Comparison of ENCODE assay signal across 24 cellular contexts in genomic region chr18:6242004-6242403, GRCh38.
A peak's percentile ranks its signal among the peaks of the same experiment; 100 is the strongest.
DNase-seq lines count a peak whose midpoint lies in the region; ATAC-seq, FAIRE-seq and TF ChIP-seq lines count a peak whose summit lies in the region.
"Had no signal": no experiment of that assay in that cellular context is flagged by ENCODE, and none has a peak within 500 bp of the region (broad histone marks: within the 10 kb centered on the region; RNA-seq: fewer than 3 reads in every experiment).

No MANE protein-coding gene starts in this region.

- no peaks in the 10 kb centered on the region for H3K79me2 ChIP-seq in GM23338 (replicated peaks; ENCODE audit: insufficient read depth)
- no peaks in the 10 kb centered on the region for H3K79me2 ChIP-seq in Karpas-422 (ENCODE audit: low read length)
- H3K79me2 ChIP-seq in H1 (ENCODE audit: control insufficient read depth in 1 of 2, insufficient read depth in 2 of 2, low read length in 2 of 2): no peaks in the 10 kb centered on the region

- H3K27ac ChIP-seq in GM23338 (ENCODE audit: low read depth): no peak overlapping the region
- no peak overlapping the region for H3K27ac ChIP-seq in Karpas-422 (ENCODE audit: low read length)
- H3K27ac ChIP-seq in H1 (ENCODE audit: low read depth, low read length): no peak overlapping the region
- H3K27ac ChIP-seq: A549; BLaER1 treated with 17β-estradiol and CSF1 and Interleukin-3, amounts not matched to agents 10 nM and 100 nM had no signal

- H3K4me2 ChIP-seq in GM23338: no peak overlapping the region
- H3K4me2 ChIP-seq in Karpas-422 (ENCODE audit: low read depth, low read length, poor library complexity, severe bottlenecking): no peak overlapping the region
- H3K4me2 ChIP-seq in H1 (ENCODE audit: insufficient read depth in 1 of 2, low read depth in 2 of 2, low read length in 2 of 2): no peak overlapping the region
- H3K4me2 ChIP-seq: A549; BLaER1 treated with 17β-estradiol and CSF1 and Interleukin-3, amounts not matched to agents 10 nM and 100 nM had no signal

- WGBS in H1 (ENCODE audit: extremely low coverage in 1 of 2, insufficient coverage in 1 of 2, insufficient read length in 1 of 2, insufficient replicate concordance in 2 of 2, low coverage in 1 of 2, low lambda C conversion rate in 2 of 2, missing lambda C conversion rate in 1 of 2), 2 experiments: 87% methylated on average over 11 of the region's 11 CpGs; no CpG with 5 or more reads in 1 of the 2 experiments

- H2AK5ac ChIP-seq in H1 (ENCODE audit: low read depth, low read length): no peak overlapping the region

- no peak for TF ChIP-seq RAD21 in H1 (IDR thresholded peaks at IDR 0.05 in 1 of 2, conservative IDR thresholded peaks at IDR 0.05 in 1 of 2; ENCODE audit: low read depth in 2 of 2, low read length in 2 of 2)

- H2AFZ ChIP-seq in GM23338 (peak overlapping the region; percentile 38; the same call in 1 of the 2 replicates), Karpas-422 (ENCODE audit: low read length) (no peak overlapping the region), H1 (ENCODE audit: low read length) (no peak overlapping the region)

- no peak overlapping the region for H3K23ac ChIP-seq in H1 (ENCODE audit: insufficient read length)

- no peak overlapping the region for H3K14ac ChIP-seq in H1 (ENCODE audit: insufficient read length)

- H4K91ac ChIP-seq in H1 (replicated peaks; ENCODE audit: insufficient read length, low read length): no peak overlapping the region

- no peak overlapping the region for H2BK120ac ChIP-seq in H1 (replicated peaks; ENCODE audit: low read depth, low read length)

- peaks cover 9% of the 10 kb centered on the region; the same call in 2 of the 3 replicates for H3K4me1 Mint-ChIP-seq in GM23338
- H3K4me1 Mint-ChIP-seq: CD14-positive monocyte; CD8-positive, alpha-beta memory T cell had no signal

- H3K4me1 ChIP-seq in GM23338 (ENCODE audit: insufficient read depth) (peaks cover 4% of the 10 kb centered on the region; the same call in 1 of the 2 replicates), Karpas-422 (ENCODE audit: low read length) (no peaks in the 10 kb centered on the region), H1 (replicated peaks in 1 of 4; ENCODE audit: control insufficient read depth in 3 of 4, insufficient read depth in 4 of 4, low read length in 3 of 4) (peaks cover 0 to 4% (median 0%) of the 10 kb centered on the region in 4 experiments; a peak in 1 of 7 replicates)
- H3K4me1 ChIP-seq: A549; BE2C; BLaER1 treated with 17β-estradiol and CSF1 and Interleukin-3, amounts not matched to agents 10 nM and 100 nM had no signal

- H3K4me3 Mint-ChIP-seq in GM23338: no peak overlapping the region
- H3K4me3 Mint-ChIP-seq: CD14-positive monocyte; CD4-positive, alpha-beta T cell; CD8-positive, alpha-beta memory T cell had no signal

- TF ChIP-seq POLR2A in H1 (IDR thresholded peaks at IDR 0.05; ENCODE audit: control extremely low read depth in 1 of 2, low read depth in 2 of 2, low read length in 2 of 2): no peak

- H4K20me1 ChIP-seq in GM23338 (replicated peaks; ENCODE audit: insufficient read depth): no peaks in the 10 kb centered on the region
- no peaks in the 10 kb centered on the region for H4K20me1 ChIP-seq in Karpas-422 (ENCODE audit: insufficient read depth, low read depth, low read length)
- H4K20me1 ChIP-seq in H1 (replicated peaks in 1 of 2; ENCODE audit: control insufficient read depth in 1 of 2, insufficient read depth in 2 of 2, low read length in 2 of 2): no peaks in the 10 kb centered on the region
- H4K20me1 ChIP-seq: BLaER1 treated with 17β-estradiol and CSF1 and Interleukin-3, amounts not matched to agents 10 nM and 100 nM had no signal

- H3K4ac ChIP-seq in H1 (replicated peaks; ENCODE audit: insufficient read length, low read depth, low read length): no peak overlapping the region

- H3K4me3 ChIP-seq in GM23338: no peak overlapping the region
- no peak overlapping the region for H3K4me3 ChIP-seq in Karpas-422 (ENCODE audit: low read length)
- no peak overlapping the region for H3K4me3 ChIP-seq in H1 (ENCODE audit: extremely low read depth in 1 of 4, insufficient read depth in 2 of 4, low read depth in 3 of 4, low read length in 4 of 4)
- H3K4me3 ChIP-seq: A549; BLaER1 treated with 17β-estradiol and CSF1 and Interleukin-3, amounts not matched to agents 10 nM and 100 nM had no signal

- no peak overlapping the region for H3K18ac ChIP-seq in H1 (ENCODE audit: extremely low read depth, low read length)

- no peaks in the 10 kb centered on the region for H3K36me3 Mint-ChIP-seq in GM23338 (ENCODE audit: low read depth)
- H3K36me3 Mint-ChIP-seq: CD8-positive, alpha-beta memory T cell had no signal

- H2BK15ac ChIP-seq in H1 (ENCODE audit: low read length): no peak overlapping the region

- CTCF ChIA-PET in H1 (lab: Charles Lee; ENCODE audit: partially characterized antibody): no interaction called here

- H4K5ac ChIP-seq in H1 (ENCODE audit: insufficient read length, low read depth, low read length): no peak overlapping the region

- no peak for DNase-seq in GM23338 (ENCODE audit: low spot score)
- peak; percentile 24 for DNase-seq in Karpas-422
- DNase-seq in H1 (ENCODE audit: low read depth in 1 of 2, low spot score in 2 of 2): no peak
- peak; percentile 53 for DNase-seq in urothelium cell line (ENCODE audit: low spot score)
- DNase-seq in stimulated activated CD8-positive, alpha-beta memory T cell treated with anti-CD3 and anti-CD28 coated beads, Interleukin-4, amount 100 ng/mL, for 48 hours: no peak
- DNase-seq: 8988T; ACHN; AML-193; BE2C; CD4-positive, alpha-beta T cell; CD8-positive, alpha-beta memory T cell; DMS53; DMS79 treated with DMSO at 0.1 percent for 48 hours; GF-D8; GOT3; H7 had no signal

- 0 out of 2 replicates have a peak, but pooled peaks cover 5% of the 10 kb centered on the region for H3K9me2 ChIP-seq in GM23338 (ENCODE audit: insufficient read depth)
- H3K9me2 ChIP-seq in Karpas-422 (replicated peaks; ENCODE audit: insufficient read depth, low read length): no peaks in the 10 kb centered on the region

- H2BK12ac ChIP-seq in H1 (ENCODE audit: low read depth, low read length): no peak overlapping the region

- TF ChIP-seq CTCF in GM23338 (conservative IDR thresholded peaks at IDR 0.05; ENCODE audit: low read depth in 2 of 2) (no peak), H1 (IDR thresholded peaks at IDR 0.05; ENCODE audit: control extremely low read depth in 1 of 3, insufficient read depth in 1 of 3, low read depth in 1 of 3, low read length in 3 of 3) (no peak)

- no peak overlapping the region for H2BK5ac ChIP-seq in H1 (ENCODE audit: low read depth, low read length)

- ATAC-seq in GM23338 (no peak), HG02970 (IDR thresholded peaks at IDR 0.05; ENCODE audit: low FRiP score, unreplicated experiment) (no peak), HG03439 (IDR thresholded peaks at IDR 0.05; ENCODE audit: unreplicated experiment) (no peak)
- ATAC-seq: A549, HCT116 had no signal

- POLR2A ChIA-PET in H1 (lab: Charles Lee; ENCODE audit: partially characterized antibody): no interaction called here

- no peak for FAIRE-seq in H1 (lab: Jason Lieb, UNC)
- FAIRE-seq in urothelium cell line (lab: Jason Lieb, UNC): peak; percentile 42
- FAIRE-seq: A549, GM12891, GM18507 had no signal

- H3K56ac ChIP-seq in H1 (replicated peaks; ENCODE audit: insufficient read length, low read depth, low read length): no peak overlapping the region

- H3K9me3 ChIP-seq in Karpas-422 (ENCODE audit: low read length) (no peaks in the 10 kb centered on the region), H1 (ENCODE audit: insufficient read depth in 2 of 2, low read depth in 1 of 2, low read length in 1 of 2) (no peaks in the 10 kb centered on the region)
- H3K9me3 ChIP-seq: A549; BE2C; BLaER1 treated with 17β-estradiol and CSF1 and Interleukin-3, amounts not matched to agents 10 nM and 100 nM had no signal

- no peak overlapping the region for H3K27ac Mint-ChIP-seq in GM23338
- H3K27ac Mint-ChIP-seq: CD4-positive, alpha-beta T cell; CD8-positive, alpha-beta memory T cell had no signal

- H3K9ac ChIP-seq in Karpas-422 (ENCODE audit: low read length) (no peak overlapping the region), H1 (replicated peaks in 1 of 4; ENCODE audit: extremely low read depth in 1 of 4, low read depth in 3 of 4, low read length in 3 of 4) (no peak overlapping the region)
- H3K9ac ChIP-seq: BLaER1 treated with 17β-estradiol and CSF1 and Interleukin-3, amounts not matched to agents 10 nM and 100 nM had no signal

- H3K79me1 ChIP-seq in H1 (ENCODE audit: low read depth, low read length): no peaks in the 10 kb centered on the region

- no peak for TF ChIP-seq EP300 in H1 (IDR thresholded peaks at IDR 0.05; ENCODE audit: borderline replicate concordance in 1 of 2, low read depth in 2 of 2, low read length in 2 of 2)

- no peak overlapping the region for H4K8ac ChIP-seq in H1 (ENCODE audit: extremely low read depth, insufficient read depth, low read length)

- H3K36me3 ChIP-seq in GM23338 (ENCODE audit: insufficient read depth): no peaks in the 10 kb centered on the region
- no peaks in the 10 kb centered on the region for H3K36me3 ChIP-seq in Karpas-422 (ENCODE audit: insufficient read depth, low read length)
- no peaks in the 10 kb centered on the region for H3K36me3 ChIP-seq in H1 (ENCODE audit: control insufficient read depth in 2 of 4, insufficient read depth in 4 of 4, low read length in 3 of 4)
- H3K36me3 ChIP-seq: BE2C had no signal

- no peaks in the 10 kb centered on the region for H3K23me2 ChIP-seq in H1 (ENCODE audit: low read depth, low read length)

- H2BK20ac ChIP-seq in H1 (ENCODE audit: low read length): no peak overlapping the region

- peaks cover 2% of the 10 kb centered on the region for H3K27me3 Mint-ChIP-seq in GM23338 (ENCODE audit: insufficient read depth, low read depth, poor library complexity)
- H3K27me3 Mint-ChIP-seq: CD4-positive, alpha-beta T cell; CD8-positive, alpha-beta memory T cell had no signal

- H3K27me3 ChIP-seq in GM23338 (ENCODE audit: insufficient read depth) (no peaks in the 10 kb centered on the region), Karpas-422 (ENCODE audit: low read length) (no peaks in the 10 kb centered on the region), H1 (replicated peaks in 1 of 4; ENCODE audit: control insufficient read depth in 3 of 4, extremely low read depth in 1 of 4, insufficient read depth in 3 of 4, low read length in 3 of 4) (no peaks in the 10 kb centered on the region)
- H3K27me3 ChIP-seq: BE2C; BLaER1 treated with 17β-estradiol and CSF1 and Interleukin-3, amounts not matched to agents 10 nM and 100 nM had no signal

- no peaks in the 10 kb centered on the region for H3F3A ChIP-seq in GM23338 (replicated peaks; ENCODE audit: low read depth)

- no peaks in the 10 kb centered on the region for H3K9me3 Mint-ChIP-seq in GM23338

TF ChIP-seq in GM23338, 12 proteins besides CTCF, POLR2A, EP300 and RAD21 (continues in another document):
- no peak for TF ChIP-seq CREB1 (CRISPR knock-in tag; IDR thresholded peaks at IDR 0.05; ENCODE audit: low read depth)

TF ChIP-seq in H1, 55 proteins besides CTCF, POLR2A, EP300 and RAD21:
- no peak for TF ChIP-seq TAF1 (IDR thresholded peaks at IDR 0.05; ENCODE audit: low read depth, low read length)
- 0 out of 2 replicates have a peak, but pooled peaks have one; percentile 38 for TF ChIP-seq JUND (IDR thresholded peaks at IDR 0.05; ENCODE audit: low read length)

Comparison
In these comparisons a context has a peak if more than half of its experiments do, and no peak if none do; other contexts are left out.
1. DNase-seq: peak in Karpas-422 (single experiment) and urothelium cell line (single experiment); none in GM23338 (single experiment), H1 (0 of 2) and stimulated activated CD8-positive, alpha-beta memory T cell treated with anti-CD3 and anti-CD28 coated beads, Interleukin-4, amount 100 ng/mL, for 48 hours (single experiment).